Comparison of ENCODE assay signal across 17 cellular contexts in genomic region chr6:158410784-158411183, GRCh38.
DNase-seq lines count a peak whose midpoint lies in the region.
"Had no signal": no experiment of that assay in that cellular context is flagged by ENCODE, and none has a peak within 500 bp of the region (broad histone marks: within the 10 kb centered on the region; RNA-seq: fewer than 3 reads in every experiment).

No MANE protein-coding gene starts in this region.

- DNase-seq in DMS153 treated with DMSO at 0.1 percent for 48 hours (lab: John Stamatoyannopoulos, UW; ENCODE audit: unreplicated experiment) (peak; percentile 20), DMS153 (lab: John Stamatoyannopoulos, UW) (no peak), foreskin melanocyte (peak; percentile 17), substantia nigra (lab: John Stamatoyannopoulos, UW) (peak in 4 of 49 donors; percentile 6 to 40 (median 20)), DMS79 (lab: John Stamatoyannopoulos, UW) (no peak), GM19240 (ENCODE audit: insufficient read length, low spot score) (no peak), NCI-H446 (lab: John Stamatoyannopoulos, UW) (no peak)
- DNase-seq: CD8-positive, alpha-beta T cell; GDM1; NCI-H1417; NCI-H187 treated with DMSO at 0.1 percent for 48 hours; NCI-H226; NCI-H526 treated with DMSO at 0.1 percent for 48 hours; SJCRH30 had no signal

- H3K27ac ChIP-seq in angular gyrus (ENCODE audit: low read depth, low read length): peak overlapping the region; percentile 70
- peak overlapping the region; percentile 70 for H3K27ac ChIP-seq in substantia nigra (ENCODE audit: low read depth, low read length, poor library complexity, severe bottlenecking)
- H3K27ac ChIP-seq: 22Rv1, HL-60, SJCRH30 had no signal

Comparison
In these comparisons a context has a peak if more than half of its experiments do, and no peak if none do; other contexts are left out.
1. DNase-seq: peak in DMS153 treated with DMSO at 0.1 percent for 48 hours (single experiment) and foreskin melanocyte (single experiment); none in DMS153 (single experiment), DMS79 (single experiment), GM19240 (single experiment) and NCI-H446 (0 of 2).